In the genomic region with DNA sequence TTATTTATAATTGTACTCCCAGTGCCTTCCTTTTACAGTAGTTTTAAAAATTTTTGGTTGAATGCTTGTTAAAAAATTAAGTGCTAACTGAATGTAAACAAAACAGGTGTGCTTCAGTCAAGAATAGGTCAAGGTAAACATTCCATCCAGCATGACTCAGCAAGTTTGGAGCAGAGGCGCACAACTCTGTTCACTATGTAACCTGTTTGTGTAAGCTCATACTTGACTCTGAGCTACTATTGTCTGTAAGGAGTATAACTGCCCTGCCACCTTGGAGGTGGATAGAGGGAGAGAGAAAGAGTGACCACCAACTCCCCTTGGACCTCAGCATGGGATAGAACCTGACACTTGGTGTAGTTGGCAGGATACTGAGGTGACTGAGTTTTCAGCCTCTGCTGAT, we compare ENCODE assay signal across 16 cellular contexts.
"Had no signal": no experiment of that assay in that cellular context is flagged by ENCODE, and none has a peak within 500 bp of the region (broad histone marks: within the 10 kb centered on the region; RNA-seq: fewer than 3 reads in every experiment).

No MANE protein-coding gene starts in this region.

- H3K4me3 ChIP-seq: body of pancreas, gastroesophageal sphincter, mucosa of descending colon, prostate gland had no signal

- H3K27me3 Mint-ChIP-seq: activated naive CD4-positive, alpha-beta T cell treated with anti-CD3 and anti-CD28 coated beads, Interleukin-2, amount 50 U/mL, for 24 hours; activated T-cell treated with anti-CD3 and anti-CD28 coated beads, Interleukin-2, amount 50 U/mL, for 24 hours; effector memory CD8-positive, alpha-beta T cell had no signal

- H3K36me3 Mint-ChIP-seq: activated naive CD4-positive, alpha-beta T cell treated with anti-CD3 and anti-CD28 coated beads, Interleukin-2, amount 50 U/mL, for 24 hours; natural killer cell had no signal

- H3K36me3 ChIP-seq: gastroesophageal sphincter, prostate gland had no signal

- H3K4me1 Mint-ChIP-seq: activated naive CD4-positive, alpha-beta T cell treated with anti-CD3 and anti-CD28 coated beads, Interleukin-2, amount 50 U/mL, for 24 hours; natural killer cell had no signal

- ATAC-seq: effector memory CD8-positive, alpha-beta T cell; gastroesophageal sphincter; natural killer cell; sciatic nerve had no signal

- H3K27me3 ChIP-seq: body of pancreas, gastroesophageal sphincter had no signal

- H3K4me1 ChIP-seq: gastroesophageal sphincter, prostate gland had no signal

- H3K4me3 Mint-ChIP-seq: activated naive CD4-positive, alpha-beta T cell treated with anti-CD3 and anti-CD28 coated beads, Interleukin-2, amount 50 U/mL, for 24 hours; activated T-cell treated with anti-CD3 and anti-CD28 coated beads, Interleukin-2, amount 50 U/mL, for 24 hours; effector memory CD8-positive, alpha-beta T cell; natural killer cell had no signal

- H3K27ac Mint-ChIP-seq: activated naive CD4-positive, alpha-beta T cell treated with anti-CD3 and anti-CD28 coated beads, Interleukin-2, amount 50 U/mL, for 24 hours; activated T-cell treated with anti-CD3 and anti-CD28 coated beads, Interleukin-2, amount 50 U/mL, for 24 hours; effector memory CD8-positive, alpha-beta T cell; natural killer cell had no signal

- DNase-seq: activated CD4-positive, CD25-positive, alpha-beta regulatory T cell; activated effector memory CD4-positive, alpha-beta T cell treated with Interleukin-2 at 50 U/mL for 16 hours; activated T-cell treated with anti-CD3 and anti-CD28 coated beads, Interleukin-2, amount 50 U/mL, for 24 hours; amniotic stem cell; effector memory CD8-positive, alpha-beta T cell; mucosa of descending colon; natural killer cell; stimulated activated CD4-positive, alpha-beta T cell treated with anti-CD3 and anti-CD28 coated beads, Interleukin-12 subunit alpha, Interleukin-12 subunit beta, amount 100 ng/mL, for 4 hours; stimulated activated naive CD4-positive, alpha-beta T cell treated with Interleukin-2 at 50 U/mL for 16 hours; T-helper 2 cell; trophoblast cell had no signal

- H3K27ac ChIP-seq: body of pancreas, gastroesophageal sphincter, prostate gland had no signal

- H3K9me3 Mint-ChIP-seq: activated naive CD4-positive, alpha-beta T cell treated with anti-CD3 and anti-CD28 coated beads, Interleukin-2, amount 50 U/mL, for 24 hours had no signal

- H3K9me3 ChIP-seq: body of pancreas, gastroesophageal sphincter, prostate gland had no signal
